32 cellular contexts compared by ENCODE assay signal in the genomic region with DNA sequence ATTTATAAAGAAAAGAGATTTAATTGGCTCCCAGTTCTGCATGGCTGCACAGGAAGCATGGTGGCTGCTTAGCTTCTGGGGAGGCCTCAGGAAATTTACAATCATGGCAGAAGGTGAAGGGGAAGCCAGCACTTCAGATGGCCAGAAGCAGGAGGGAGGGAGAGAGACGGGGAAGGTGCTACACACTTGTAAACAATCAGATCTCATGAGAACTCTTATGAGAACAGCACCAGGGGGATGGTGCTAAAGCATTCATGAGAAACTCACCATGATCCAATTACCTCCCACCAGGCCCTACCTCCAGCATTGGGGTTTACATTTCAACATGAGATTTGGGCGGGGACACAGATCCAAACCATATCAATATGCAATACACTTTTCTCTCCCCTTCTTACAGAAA.
"Had no signal": no experiment of that assay in that cellular context is flagged by ENCODE, and none has a peak within 500 bp of the region (broad histone marks: within the 10 kb centered on the region; RNA-seq: fewer than 3 reads in every experiment).

No MANE protein-coding gene starts in this region.

- DNase-seq: activated CD4-positive, alpha-beta memory T cell treated with anti-CD3 and anti-CD28 coated beads, Interleukin-2, amount 10 ng/mL, durations not matched to agents 7 days and 5 days; activated CD4-positive, alpha-beta T cell treated with anti-CD3 and anti-CD28 coated beads for 1 hour; activated CD4-positive, alpha-beta T cell treated with anti-CD3 and anti-CD28 coated beads, Interleukin-2, amount 10 ng/mL, durations not matched to agents 7 days and 5 days; activated CD8-positive, alpha-beta memory T cell treated with anti-CD3 and anti-CD28 coated beads, Interleukin-2, amount 50 U/mL, for 48 hours; activated gamma-delta T cell; activated naive CD4-positive, alpha-beta T cell treated with anti-CD3 and anti-CD28 coated beads, Interleukin-2, amount 10 ng/mL, durations not matched to agents 7 days and 5 days; activated naive CD8-positive, alpha-beta T cell treated with anti-CD3 and anti-CD28 coated beads, Interleukin-2, amount 10 ng/mL, durations not matched to agents 7 days and 5 days; activated T-cell treated with anti-CD3 and anti-CD28 coated beads, Interleukin-2, amount 50 U/mL, for 24 hours; dorsolateral prefrontal cortex; effector memory CD4-positive, alpha-beta T cell; erythroblast; islet precursor cell; left ventricle myocardium superior; ovary; psoas muscle; sigmoid colon; small intestine; stimulated activated CD4-positive, alpha-beta T cell treated with anti-CD3 and anti-CD28 coated beads, Interleukin-4, amount 100 ng/mL, for 4 hours; stimulated activated CD8-positive, alpha-beta memory T cell treated with anti-CD3 and anti-CD28 coated beads, Interleukin-4, amount 100 ng/mL, for 48 hours; stimulated activated naive CD8-positive, alpha-beta T cell treated with anti-CD3 and anti-CD28 coated beads, Interleukin-15, amount 100 ng/mL, for 72 hours; substantia nigra; uterus had no signal

- H3K27me3 ChIP-seq: ascending aorta, cardiac muscle cell, dorsolateral prefrontal cortex, gastroesophageal sphincter, hepatocyte, neutrophil, ovary, sigmoid colon, uterus had no signal

- H3K4me1 ChIP-seq: ascending aorta, gastroesophageal sphincter, psoas muscle, sigmoid colon, uterus had no signal

- H3K4me1 Mint-ChIP-seq: activated CD4-positive, alpha-beta memory T cell treated with anti-CD3 and anti-CD28 coated beads, Interleukin-2, amount 10 ng/mL, durations not matched to agents 7 days and 5 days; activated CD4-positive, alpha-beta T cell treated with anti-CD3 and anti-CD28 coated beads, Interleukin-2, amount 10 ng/mL, durations not matched to agents 7 days and 5 days; activated naive CD4-positive, alpha-beta T cell treated with anti-CD3 and anti-CD28 coated beads, Interleukin-2, amount 10 ng/mL, durations not matched to agents 7 days and 5 days; activated naive CD8-positive, alpha-beta T cell treated with anti-CD3 and anti-CD28 coated beads, Interleukin-2, amount 10 ng/mL, durations not matched to agents 7 days and 5 days; nephron; stimulated activated memory B cell treated with anti-CD40 and anti-IgM and Interleukin-4, amounts not matched to agents 10 μg/mL and 1 μg/mL and 100 μg/mL, for 72 hours; stimulated activated naive CD8-positive, alpha-beta T cell treated with anti-CD3 and anti-CD28 coated beads, Interleukin-15, amount 100 ng/mL, for 72 hours had no signal

- H3K36me3 ChIP-seq: ascending aorta, cardiac muscle cell, gastroesophageal sphincter, ovary, sigmoid colon, uterus had no signal

- FAIRE-seq: small intestine had no signal

- H3K27ac Mint-ChIP-seq: activated CD4-positive, alpha-beta memory T cell treated with anti-CD3 and anti-CD28 coated beads, Interleukin-2, amount 10 ng/mL, durations not matched to agents 7 days and 5 days; activated CD4-positive, alpha-beta T cell treated with anti-CD3 and anti-CD28 coated beads, Interleukin-2, amount 10 ng/mL, durations not matched to agents 7 days and 5 days; activated naive CD4-positive, alpha-beta T cell treated with anti-CD3 and anti-CD28 coated beads, Interleukin-2, amount 10 ng/mL, durations not matched to agents 7 days and 5 days; activated naive CD8-positive, alpha-beta T cell treated with anti-CD3 and anti-CD28 coated beads, Interleukin-2, amount 10 ng/mL, durations not matched to agents 7 days and 5 days; activated T-cell treated with anti-CD3 and anti-CD28 coated beads, Interleukin-2, amount 50 U/mL, for 24 hours; brain; nephron; stimulated activated memory B cell treated with anti-CD40 and anti-IgM and Interleukin-4, amounts not matched to agents 10 μg/mL and 1 μg/mL and 100 μg/mL, for 72 hours; stimulated activated naive CD8-positive, alpha-beta T cell treated with anti-CD3 and anti-CD28 coated beads, Interleukin-15, amount 100 ng/mL, for 72 hours; type B pancreatic cell had no signal

- H3K9me3 ChIP-seq: ascending aorta, neutrophil, ovary, psoas muscle, uterus had no signal

- H3K4me3 Mint-ChIP-seq: activated CD4-positive, alpha-beta memory T cell treated with anti-CD3 and anti-CD28 coated beads, Interleukin-2, amount 10 ng/mL, durations not matched to agents 7 days and 5 days; activated CD4-positive, alpha-beta T cell treated with anti-CD3 and anti-CD28 coated beads, Interleukin-2, amount 10 ng/mL, durations not matched to agents 7 days and 5 days; activated naive CD4-positive, alpha-beta T cell treated with anti-CD3 and anti-CD28 coated beads, Interleukin-2, amount 10 ng/mL, durations not matched to agents 7 days and 5 days; activated naive CD8-positive, alpha-beta T cell treated with anti-CD3 and anti-CD28 coated beads, Interleukin-2, amount 10 ng/mL, durations not matched to agents 7 days and 5 days; activated T-cell treated with anti-CD3 and anti-CD28 coated beads, Interleukin-2, amount 50 U/mL, for 24 hours; brain; nephron; stimulated activated memory B cell treated with anti-CD40 and anti-IgM and Interleukin-4, amounts not matched to agents 10 μg/mL and 1 μg/mL and 100 μg/mL, for 72 hours; stimulated activated naive CD8-positive, alpha-beta T cell treated with anti-CD3 and anti-CD28 coated beads, Interleukin-15, amount 100 ng/mL, for 72 hours; type B pancreatic cell had no signal

- H3K4me3 ChIP-seq: ascending aorta, cardiac muscle cell, coronary artery, dorsolateral prefrontal cortex, gastroesophageal sphincter, hepatocyte, ovary, psoas muscle, sigmoid colon, uterus had no signal

- ATAC-seq: gastroesophageal sphincter; left ventricle myocardium superior; psoas muscle; stimulated activated memory B cell treated with anti-CD40 and anti-IgM and Interleukin-4, amounts not matched to agents 10 μg/mL and 1 μg/mL and 100 μg/mL, for 72 hours; stimulated activated naive CD8-positive, alpha-beta T cell treated with anti-CD3 and anti-CD28 coated beads, Interleukin-15, amount 100 ng/mL, for 72 hours had no signal

- H3K27ac ChIP-seq: ascending aorta, cardiac muscle cell, coronary artery, dorsolateral prefrontal cortex, gastroesophageal sphincter, hepatocyte, neutrophil, ovary, psoas muscle, sigmoid colon, uterus had no signal

- H3K9me3 Mint-ChIP-seq: activated naive CD4-positive, alpha-beta T cell treated with anti-CD3 and anti-CD28 coated beads, Interleukin-2, amount 10 ng/mL, durations not matched to agents 7 days and 5 days had no signal

- H3K27me3 Mint-ChIP-seq: activated CD4-positive, alpha-beta memory T cell treated with anti-CD3 and anti-CD28 coated beads, Interleukin-2, amount 10 ng/mL, durations not matched to agents 7 days and 5 days; activated CD4-positive, alpha-beta T cell treated with anti-CD3 and anti-CD28 coated beads, Interleukin-2, amount 10 ng/mL, durations not matched to agents 7 days and 5 days; activated naive CD4-positive, alpha-beta T cell treated with anti-CD3 and anti-CD28 coated beads, Interleukin-2, amount 10 ng/mL, durations not matched to agents 7 days and 5 days; activated naive CD8-positive, alpha-beta T cell treated with anti-CD3 and anti-CD28 coated beads, Interleukin-2, amount 10 ng/mL, durations not matched to agents 7 days and 5 days; activated T-cell treated with anti-CD3 and anti-CD28 coated beads, Interleukin-2, amount 50 U/mL, for 24 hours; brain; stimulated activated memory B cell treated with anti-CD40 and anti-IgM and Interleukin-4, amounts not matched to agents 10 μg/mL and 1 μg/mL and 100 μg/mL, for 72 hours; stimulated activated naive CD8-positive, alpha-beta T cell treated with anti-CD3 and anti-CD28 coated beads, Interleukin-15, amount 100 ng/mL, for 72 hours; type B pancreatic cell had no signal
